In the genomic region with DNA sequence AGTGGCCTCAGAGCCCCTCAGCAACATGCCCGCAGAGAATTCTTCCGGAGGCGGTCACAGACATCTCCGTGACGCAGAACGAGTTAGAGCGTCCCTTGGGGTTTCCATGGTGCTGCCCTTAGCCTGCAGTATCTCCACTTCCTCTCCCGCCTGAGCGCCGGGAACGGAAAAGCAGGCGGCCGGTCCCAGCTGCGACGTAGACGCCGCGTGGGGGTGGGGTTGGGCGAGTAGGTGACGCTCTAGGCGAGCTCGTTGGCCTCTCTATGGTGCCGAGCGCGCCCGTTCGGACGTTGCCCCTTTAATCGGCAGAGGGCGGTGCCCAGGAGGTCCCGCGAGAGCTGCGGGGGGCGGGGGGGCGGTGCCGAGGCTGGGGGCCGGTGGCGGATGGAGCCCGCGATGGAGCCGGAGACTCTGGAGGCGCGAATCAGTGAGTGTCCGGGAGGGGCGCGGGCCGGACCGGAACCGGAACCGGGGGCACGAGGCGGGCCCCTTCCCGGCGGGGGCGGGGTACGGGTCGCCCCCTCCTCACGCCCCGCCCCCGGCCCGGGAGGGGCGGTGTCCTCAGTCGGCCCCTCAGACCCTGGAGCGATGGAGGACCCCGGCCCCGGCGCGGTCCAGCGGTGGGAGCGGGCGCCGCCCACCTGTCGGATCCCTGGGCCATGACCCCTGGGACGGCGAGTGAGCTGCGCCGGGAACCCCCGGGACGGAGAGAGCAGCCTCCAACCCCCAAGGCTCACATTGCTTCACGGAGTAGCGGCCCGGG, we compare ENCODE assay signal across 8 cellular contexts. TPM values are rescaled to one million over a fixed set of nuclear protein-coding genes. Genes with fewer than 3 reads are reported as not detected.
A peak's percentile ranks its signal among the peaks of the same experiment; 100 is the strongest.
DNase-seq lines count a peak whose midpoint lies in the region; ATAC-seq and TF ChIP-seq lines count a peak whose summit lies in the region.

A gene with protein sequence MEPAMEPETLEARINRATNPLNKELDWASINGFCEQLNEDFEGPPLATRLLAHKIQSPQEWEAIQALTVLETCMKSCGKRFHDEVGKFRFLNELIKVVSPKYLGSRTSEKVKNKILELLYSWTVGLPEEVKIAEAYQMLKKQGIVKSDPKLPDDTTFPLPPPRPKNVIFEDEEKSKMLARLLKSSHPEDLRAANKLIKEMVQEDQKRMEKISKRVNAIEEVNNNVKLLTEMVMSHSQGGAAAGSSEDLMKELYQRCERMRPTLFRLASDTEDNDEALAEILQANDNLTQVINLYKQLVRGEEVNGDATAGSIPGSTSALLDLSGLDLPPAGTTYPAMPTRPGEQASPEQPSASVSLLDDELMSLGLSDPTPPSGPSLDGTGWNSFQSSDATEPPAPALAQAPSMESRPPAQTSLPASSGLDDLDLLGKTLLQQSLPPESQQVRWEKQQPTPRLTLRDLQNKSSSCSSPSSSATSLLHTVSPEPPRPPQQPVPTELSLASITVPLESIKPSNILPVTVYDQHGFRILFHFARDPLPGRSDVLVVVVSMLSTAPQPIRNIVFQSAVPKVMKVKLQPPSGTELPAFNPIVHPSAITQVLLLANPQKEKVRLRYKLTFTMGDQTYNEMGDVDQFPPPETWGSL (plus strand): TSS at position 358 of the 763 bp plus-strand sequence. CDS start 27 bp downstream, at position 385.

- peaks cover 48% of the 10 kb centered on the region for H3K4me1 ChIP-seq in left ventricle myocardium inferior
- peaks cover 17% of the 10 kb centered on the region for H3K4me1 ChIP-seq in prostate gland (replicated peaks)

- under 1% methylated on average over 43 of the region's 82 CpGs for WGBS in prostate gland

- DNase-seq in NCI-H187 treated with DMSO at 0.1 percent for 48 hours (lab: John Stamatoyannopoulos, UW): peak; percentile 46
- DNase-seq in T-helper 2 cell: peak; percentile 86 to 100 (median 96)
- DNase-seq in left ventricle myocardium inferior: peak; percentile 96
- DNase-seq in prostate gland (ENCODE audit: low spot score): peak; percentile 92
- peak; percentile 95 for DNase-seq in ureter (ENCODE audit: low spot score)

- no peaks in the 10 kb centered on the region for H3K27me3 ChIP-seq in left ventricle myocardium inferior (ENCODE audit: low read depth)
- no peaks in the 10 kb centered on the region for H3K27me3 ChIP-seq in prostate gland (replicated peaks; ENCODE audit: insufficient read depth)

- TF ChIP-seq CTCF in left ventricle myocardium inferior (IDR thresholded peaks at IDR 0.05; ENCODE audit: borderline replicate concordance) (peak; percentile 25), prostate gland (IDR thresholded peaks at IDR 0.05) (peak in 3 of 4 experiments; percentile 5 to 13 (median 12))

- H3K36me3 ChIP-seq in left ventricle myocardium inferior (no peaks in the 10 kb centered on the region), prostate gland (no peaks in the 10 kb centered on the region)

- H3K9me3 ChIP-seq in left ventricle myocardium inferior (replicated peaks) (no peaks in the 10 kb centered on the region), prostate gland (no peaks in the 10 kb centered on the region)

- TF ChIP-seq POLR2A in prostate gland (IDR thresholded peaks at IDR 0.05): no peak

- H3K27ac ChIP-seq in angular gyrus (ENCODE audit: low read depth, low read length) (peak within 1 kb of the TSS; percentile 94), left ventricle myocardium inferior (replicated peaks) (peak within 1 kb of the TSS; percentile 98), prostate gland (peak within 1 kb of the TSS; percentile 92 to 95)

- H3K4me3 ChIP-seq in left ventricle myocardium inferior (peak within 1 kb of the TSS; percentile 92), prostate gland (peak within 1 kb of the TSS; percentile 77 to 93)

- intact Hi-C loops in left ventricle myocardium inferior (cut with micrococcal nuclease): no loop called here
- intact Hi-C loops in prostate gland (cut with DNase I): no loop called here

- ATAC-seq in GM18499 (IDR thresholded peaks at IDR 0.05; ENCODE audit: insufficient read depth, unreplicated experiment) (peak; percentile 49), HG02943 (IDR thresholded peaks at IDR 0.05; ENCODE audit: low read depth, unreplicated experiment) (peak; percentile 78)

RNA-seq across cellular contexts. Expression of the gene that starts here (rescaled TPM):
- total RNA-seq in left ventricle myocardium inferior (27.5 TPM), prostate gland (100 to 1,000 TPM in 1 of 2 donors, 10 to 100 TPM in 1; 43.9 to 146 TPM), ureter (68.9 TPM)

Comparison
In these comparisons a context has a peak if more than half of its experiments do, and no peak if none do; other contexts are left out.
1. Peak in every context shown above with its lines: DNase-seq, ATAC-seq, H3K4me3 ChIP-seq and H3K27ac ChIP-seq.
2. DNase-seq: peak in every context shown above with its lines; median percentile 96 in T-helper 2 cell; 96 in left ventricle myocardium inferior; 95 in ureter; 92 in prostate gland; 46 in NCI-H187 treated with DMSO at 0.1 percent for 48 hours.